In genomic region chr15:84747423-84748273, GRCh38 we compare ENCODE assay signal across 1 cellular context.
TF ChIP-seq lines count a peak whose summit lies in the region.

No MANE protein-coding gene starts in this region.

TF ChIP-seq in H1, 55 proteins besides CTCF, POLR2A, EP300 and RAD21 (continued from another document):
- TF ChIP-seq SAP30 (IDR thresholded peaks at IDR 0.05; ENCODE audit: insufficient read depth, insufficient replicate concordance, low read length): peak; percentile 61
- TF ChIP-seq ASH2L (IDR thresholded peaks at IDR 0.05; ENCODE audit: low read length): peak; percentile 70
- TF ChIP-seq SUZ12 (IDR thresholded peaks at IDR 0.05; ENCODE audit: low read length): no peak
- no peak for TF ChIP-seq ZNF274 (IDR thresholded peaks at IDR 0.05; ENCODE audit: borderline replicate concordance, extremely low read depth, low read length)
- TF ChIP-seq KDM4A (IDR thresholded peaks at IDR 0.05; ENCODE audit: low read depth, low read length, severe bottlenecking): peak; percentile 38
- TF ChIP-seq GTF2F1 (IDR thresholded peaks at IDR 0.05; ENCODE audit: borderline replicate concordance, low read depth, low read length): no peak
- no peak for TF ChIP-seq JUND (IDR thresholded peaks at IDR 0.05; ENCODE audit: low read length)
- 0 out of 2 replicates have a peak, but pooled peaks have one; percentile 32 for TF ChIP-seq TAF1 (IDR thresholded peaks at IDR 0.05; ENCODE audit: low read depth, low read length)
